12 cellular contexts compared by ENCODE assay signal in the genomic region with DNA sequence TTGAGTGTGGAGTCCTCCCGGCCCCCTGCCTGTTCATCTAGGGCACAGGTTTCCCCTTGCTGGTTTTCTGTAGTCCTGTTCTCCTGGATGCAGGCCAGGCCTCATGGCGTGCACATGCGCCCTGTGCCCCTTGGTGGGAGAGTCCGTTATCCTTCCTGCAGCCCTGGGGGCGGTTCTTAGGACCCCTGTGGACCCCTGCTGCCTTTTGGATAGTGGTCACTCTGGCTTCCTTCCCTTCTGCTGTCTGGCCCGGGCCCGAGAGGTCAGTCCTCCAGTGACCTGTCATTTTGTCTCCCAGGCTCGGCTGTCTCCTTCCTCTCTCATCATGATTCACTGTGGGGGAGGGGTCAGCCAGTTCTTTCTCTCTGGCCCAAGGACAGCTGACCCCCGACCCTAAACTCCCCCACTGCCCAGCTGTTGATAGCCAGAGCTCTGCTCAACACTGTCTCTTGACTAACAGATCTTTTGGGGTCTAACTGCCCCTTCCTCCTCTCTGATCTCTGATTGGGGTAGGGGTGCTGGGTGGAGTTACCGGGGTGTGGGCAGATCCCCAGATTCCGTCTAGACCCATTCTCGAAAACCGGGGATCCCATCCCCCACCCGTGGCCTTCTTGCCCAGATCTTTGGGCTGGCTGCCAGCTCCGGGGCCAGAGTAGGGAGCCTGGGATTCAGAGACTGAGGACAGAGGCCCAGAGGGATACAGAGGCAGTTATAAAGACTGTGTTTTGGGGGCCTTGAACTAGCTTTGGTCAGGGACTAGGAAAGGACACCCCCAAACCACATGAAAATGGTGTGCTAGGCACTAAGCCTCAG. TPM values are rescaled to one million over a fixed set of nuclear protein-coding genes. Genes with fewer than 3 reads are reported as not detected.
DNase-seq lines count a peak whose midpoint lies in the region; ATAC-seq, FAIRE-seq and TF ChIP-seq lines count a peak whose summit lies in the region.
"Had no signal": no experiment of that assay in that cellular context is flagged by ENCODE, and none has a peak within 500 bp of the region (broad histone marks: within the 10 kb centered on the region; RNA-seq: fewer than 3 reads in every experiment).

No MANE protein-coding gene starts in this region.

- no peak overlapping the region for H2AFZ ChIP-seq in HepG2 (ENCODE audit: low read length)

- in situ Hi-C loops in HepG2 (cut with HindIII; ENCODE audit: extremely low pct_ligation_motif_present, low pct_unique_long_range_greater_than_20kb): no loop called here

- H3K27ac Mint-ChIP-seq in T-helper 1 cell treated with Interleukin-12 subunit alpha and Interleukin-12 subunit beta and Interleukin-4 antibody, amounts not matched to agents 30 μg/mL and 1 μg/mL, for 36 hours: peak overlapping the region; percentile 42
- peak overlapping the region; percentile 17 for H3K27ac Mint-ChIP-seq in stimulated activated naive B cell treated with anti-CD40 and anti-IgM and Interleukin-4, amounts not matched to agents 10 μg/mL and 1 μg/mL and 100 μg/mL, for 72 hours

- no peak overlapping the region for H3K9ac ChIP-seq in HepG2 (ENCODE audit: insufficient read depth, low read depth, low read length)

- H3K4me1 ChIP-seq in body of pancreas (peaks cover 50% of the 10 kb centered on the region), HepG2 (ENCODE audit: insufficient read depth, low read length) (peaks cover 20% of the 10 kb centered on the region)

- no peak for FAIRE-seq in HepG2 (lab: Jason Lieb, UNC)

- CTCF ChIA-PET in HepG2 (lab: Yijun Ruan, JAX; ENCODE audit: low intra/inter-chr PET ratio, low total read pairs): no interaction called here

- TF ChIP-seq CTCF in body of pancreas (IDR thresholded peaks at IDR 0.05): no peak
- TF ChIP-seq CTCF in HepG2 (CRISPR knock-in tag; IDR thresholded peaks at IDR 0.05): no peak

- TF ChIP-seq RAD21 in HepG2 (CRISPR knock-in tag; IDR thresholded peaks at IDR 0.05): no peak

- H3K36me3 Mint-ChIP-seq in T-helper 1 cell treated with Interleukin-12 subunit alpha and Interleukin-12 subunit beta and Interleukin-4 antibody, amounts not matched to agents 30 μg/mL and 1 μg/mL, for 36 hours (ENCODE audit: low read depth): peaks cover 84% of the 10 kb centered on the region
- H3K36me3 Mint-ChIP-seq in stimulated activated naive B cell treated with anti-CD40 and anti-IgM and Interleukin-4, amounts not matched to agents 10 μg/mL and 1 μg/mL and 100 μg/mL, for 72 hours: peaks cover 59 to 79% of the 10 kb centered on the region in 2 donors

- no peaks in the 10 kb centered on the region for H3K9me3 ChIP-seq in body of pancreas
- H3K9me3 ChIP-seq in HepG2 (ENCODE audit: low read length): no peaks in the 10 kb centered on the region

- TF ChIP-seq EP300 in HepG2 (IDR thresholded peaks at IDR 0.05; ENCODE audit: low read depth in 2 of 2, low read length in 2 of 2): no peak
- no peak for TF ChIP-seq EP300 in HepG2 (CRISPR knock-in tag; IDR thresholded peaks at IDR 0.05; ENCODE audit: borderline replicate concordance)

- H3K4me2 ChIP-seq in HepG2 (ENCODE audit: low read depth, low read length): peak overlapping the region; percentile 24; the same call in 1 of the 2 replicates

- H4K20me1 ChIP-seq in HepG2 (ENCODE audit: insufficient read depth, low read length): no peaks in the 10 kb centered on the region

- H3K4me3 Mint-ChIP-seq in T-helper 1 cell treated with Interleukin-12 subunit alpha and Interleukin-12 subunit beta and Interleukin-4 antibody, amounts not matched to agents 30 μg/mL and 1 μg/mL, for 36 hours: peak overlapping the region; percentile 63
- H3K4me3 Mint-ChIP-seq in stimulated activated naive B cell treated with anti-CD40 and anti-IgM and Interleukin-4, amounts not matched to agents 10 μg/mL and 1 μg/mL and 100 μg/mL, for 72 hours: no peak overlapping the region

- H3K27me3 Mint-ChIP-seq in T-helper 1 cell treated with Interleukin-12 subunit alpha and Interleukin-12 subunit beta and Interleukin-4 antibody, amounts not matched to agents 30 μg/mL and 1 μg/mL, for 36 hours (ENCODE audit: low read depth): no peaks in the 10 kb centered on the region
- H3K27me3 Mint-ChIP-seq in stimulated activated naive B cell treated with anti-CD40 and anti-IgM and Interleukin-4, amounts not matched to agents 10 μg/mL and 1 μg/mL and 100 μg/mL, for 72 hours: no peaks in the 10 kb centered on the region

- no peaks in the 10 kb centered on the region for H3K79me2 ChIP-seq in HepG2 (ENCODE audit: insufficient read depth, low read length)

- peaks cover 66% of the 10 kb centered on the region for H3K4me1 Mint-ChIP-seq in T-helper 1 cell treated with Interleukin-12 subunit alpha and Interleukin-12 subunit beta and Interleukin-4 antibody, amounts not matched to agents 30 μg/mL and 1 μg/mL, for 36 hours (ENCODE audit: low read depth)
- H3K4me1 Mint-ChIP-seq in stimulated activated naive B cell treated with anti-CD40 and anti-IgM and Interleukin-4, amounts not matched to agents 10 μg/mL and 1 μg/mL and 100 μg/mL, for 72 hours: peaks cover 37 to 52% of the 10 kb centered on the region in 2 donors

- ATAC-seq in body of pancreas (no peak), HepG2 (no peak), HG02642 (IDR thresholded peaks at IDR 0.05; ENCODE audit: poor library complexity, unreplicated experiment) (no peak)
- ATAC-seq in stimulated activated naive B cell treated with anti-CD40 and anti-IgM and Interleukin-4, amounts not matched to agents 10 μg/mL and 1 μg/mL and 100 μg/mL, for 72 hours (replicated peaks): no peak

- DNase-seq in T-helper 1 cell: no peak
- peak in 3 of 4 donors; percentile 45 to 61 (median 53) for DNase-seq in body of pancreas
- DNase-seq in HepG2 (ENCODE audit: low spot score): no peak
- no peak for DNase-seq in stimulated activated naive B cell treated with anti-CD40 and anti-IgM and Interleukin-4, amounts not matched to agents 10 μg/mL and 1 μg/mL and 100 μg/mL, for 72 hours
- no peak for DNase-seq in Ammon's horn (ENCODE audit: low spot score)
- DNase-seq in NCI-H146 treated with DMSO at 0.1 percent for 48 hours (lab: John Stamatoyannopoulos, UW; ENCODE audit: unreplicated experiment): no peak
- DNase-seq: cerebellar nuclear complex, NCI-H187 treated with DMSO at 0.1 percent for 48 hours had no signal

- no TSS peak for BruUV-seq in HepG2 (replicated peaks; lab: Mats Ljungman, UMichigan)

- peak overlapping the region in 2 of 4 donors; percentile 22 to 42 for H3K27ac ChIP-seq in body of pancreas
- H3K27ac ChIP-seq in HepG2 (ENCODE audit: extremely low read length, insufficient read depth, low read length): no peak overlapping the region
- H3K27ac ChIP-seq: RWPE1 had no signal

- intact Hi-C loops in body of pancreas (cut with DNase I) (loop anchor here (5.0 to 10.0 kb wide), 2 partner anchors 286 to 388 kb away; no protein-coding TSS in a partner anchor), HepG2 (cut with micrococcal nuclease; ENCODE audit: unreplicated experiment) (no loop called here)

- TF ChIP-seq POLR2A in body of pancreas (IDR thresholded peaks at IDR 0.05) (no peak), HepG2 (IDR thresholded peaks at IDR 0.05; ENCODE audit: insufficient read depth in 1 of 2, low read depth in 2 of 2, low read length in 2 of 2) (no peak)

- 51 to 55% methylated on average over 13 to 15 of the region's 15 CpGs for WGBS in body of pancreas, 2 donors
- WGBS in HepG2 (ENCODE audit: low lambda C conversion rate): 36% methylated on average over 14 of the region's 15 CpGs

- H3K4me3 ChIP-seq in body of pancreas (no peak overlapping the region), HepG2 (replicated peaks in 1 of 3; ENCODE audit: insufficient read depth in 1 of 3, low read depth in 2 of 3, low read length in 3 of 3) (no peak overlapping the region)

- H3K27me3 ChIP-seq in body of pancreas: no peaks in the 10 kb centered on the region
- H3K27me3 ChIP-seq in HepG2 (ENCODE audit: control insufficient read depth in 1 of 2, insufficient read depth in 2 of 2, low read length in 2 of 2): peaks cover 8 to 53% of the 10 kb centered on the region in 2 experiments; a peak in 4 of 5 replicates

- POLR2A ChIA-PET in HepG2 (lab: Yijun Ruan, JAX): no interaction called here

- H3K9me3 Mint-ChIP-seq in T-helper 1 cell treated with Interleukin-12 subunit alpha and Interleukin-12 subunit beta and Interleukin-4 antibody, amounts not matched to agents 30 μg/mL and 1 μg/mL, for 36 hours: no peaks in the 10 kb centered on the region
- H3K9me3 Mint-ChIP-seq in stimulated activated naive B cell treated with anti-CD40 and anti-IgM and Interleukin-4, amounts not matched to agents 10 μg/mL and 1 μg/mL and 100 μg/mL, for 72 hours: no peaks in the 10 kb centered on the region

- H3K36me3 ChIP-seq in body of pancreas (replicated peaks in 1 of 2; ENCODE audit: insufficient read depth in 1 of 2, low read depth in 2 of 2) (peaks cover 0 to 13% of the 10 kb centered on the region in 2 donors), HepG2 (replicated peaks in 1 of 2; ENCODE audit: control insufficient read depth in 1 of 2, insufficient read depth in 2 of 2, low read length in 2 of 2) (no peaks in the 10 kb centered on the region)

RNA-seq across cellular contexts. Expression of a gene that starts 7.0 kb away (rescaled TPM):
- total RNA-seq in body of pancreas (10 to 100 TPM; 32.2 to 88.7 TPM), HepG2 (2016; rRNA removed; fragmentation: Illumina TruSeq; extraction: Trizol) (1.1 and 1.4 TPM in 2 replicates)
- total RNA-seq in HepG2 (2016; cell fraction: cytosol; rRNA removed; fragmentation: Illumina TruSeq; extraction: Trizol; ENCODE audit: low read depth): 0.09 and 0.20 TPM in 2 replicates
- total RNA-seq in HepG2 (2016; cell fraction: insoluble cytoplasmic fraction; rRNA removed; fragmentation: Illumina TruSeq; extraction: Trizol): 1.1 and 1.3 TPM in 2 replicates
- 0.28 and 0.34 TPM in 2 replicates for total RNA-seq in HepG2 (2016; cell fraction: membrane; rRNA removed; fragmentation: Illumina TruSeq; extraction: Trizol)
- total RNA-seq in HepG2 (2016; cell fraction: nucleus; rRNA removed; fragmentation: Illumina TruSeq; extraction: Trizol): 1.3 and 1.4 TPM in 2 replicates
- polyA plus RNA-seq in HepG2 (2011; rRNA removed): 0.61 and 0.90 TPM in 2 replicates
- polyA plus RNA-seq in HepG2 (2011; cell fraction: cytosol; rRNA removed): 0.34 and 0.68 TPM in 2 replicates
- polyA plus RNA-seq in HepG2 (2011; cell fraction: nucleus; rRNA removed): 1.3 and 1.6 TPM in 2 replicates
- 0.36 and 0.44 TPM in 2 replicates for polyA plus RNA-seq in HepG2 (2012)
- polyA plus RNA-seq in HepG2 (2016; cell fraction: cytosol; fragmentation: Illumina TruSeq; extraction: Trizol; ENCODE audit: low read depth): 0.06 and 0.07 TPM in 2 replicates
- 0.34 and 0.55 TPM in 2 replicates for polyA plus RNA-seq in HepG2 (2016; cell fraction: insoluble cytoplasmic fraction; fragmentation: Illumina TruSeq; extraction: Trizol; ENCODE audit: low read depth)
- 0.05 and 0.07 TPM in 2 replicates for polyA plus RNA-seq in HepG2 (2016; cell fraction: membrane; fragmentation: Illumina TruSeq; extraction: Trizol; ENCODE audit: low read depth)
- polyA plus RNA-seq in HepG2 (2016; cell fraction: nucleus; fragmentation: Illumina TruSeq; extraction: Trizol; ENCODE audit: insufficient read depth, low read depth): 0.85 and 1.2 TPM in 2 replicates
- polyA minus RNA-seq in HepG2 (2011; rRNA and poly(A)+ RNA removed; ENCODE audit: low replicate concordance): 2.3 and 2.5 TPM in 2 replicates
- polyA minus RNA-seq in HepG2 (2011; cell fraction: cytosol; rRNA and poly(A)+ RNA removed): 1.4 and 2.3 TPM in 2 replicates
- polyA minus RNA-seq in HepG2 (2011; cell fraction: nucleus; rRNA and poly(A)+ RNA removed): 1.3 and 2.0 TPM in 2 replicates
- total RNA-seq: A172 had no signal

RNA-seq across cellular contexts. Expression of a gene that starts 40.5 kb away (rescaled TPM):
- total RNA-seq in body of pancreas: 1 to 10 TPM in 1 of 2 donors, under 1 TPM in 1; 0.33 to 1.6 TPM
- total RNA-seq in HepG2 (2016; rRNA removed; fragmentation: Illumina TruSeq; extraction: Trizol): 21.8 and 41.3 TPM in 2 replicates
- total RNA-seq in HepG2 (2016; cell fraction: cytosol; rRNA removed; fragmentation: Illumina TruSeq; extraction: Trizol; ENCODE audit: low read depth): 3.2 and 3.9 TPM in 2 replicates
- total RNA-seq in HepG2 (2016; cell fraction: insoluble cytoplasmic fraction; rRNA removed; fragmentation: Illumina TruSeq; extraction: Trizol): 19.7 and 41.8 TPM in 2 replicates
- 7.2 and 8.4 TPM in 2 replicates for total RNA-seq in HepG2 (2016; cell fraction: membrane; rRNA removed; fragmentation: Illumina TruSeq; extraction: Trizol)
- total RNA-seq in HepG2 (2016; cell fraction: nucleus; rRNA removed; fragmentation: Illumina TruSeq; extraction: Trizol): 8.8 and 9.1 TPM in 2 replicates
- polyA plus RNA-seq in HepG2 (2011; rRNA removed): 2.6 and 3.2 TPM in 2 replicates
- 1.2 and 2.6 TPM in 2 replicates for polyA plus RNA-seq in HepG2 (2011; cell fraction: cytosol; rRNA removed)
- polyA plus RNA-seq in HepG2 (2011; cell fraction: nucleus; rRNA removed): 0.39 and 0.83 TPM in 2 replicates
- polyA plus RNA-seq in HepG2 (2012): 3.9 and 5.6 TPM in 2 replicates
- 3.0 and 3.7 TPM in 2 replicates for polyA plus RNA-seq in HepG2 (2016; cell fraction: cytosol; fragmentation: Illumina TruSeq; extraction: Trizol; ENCODE audit: low read depth)
- polyA plus RNA-seq in HepG2 (2016; cell fraction: insoluble cytoplasmic fraction; fragmentation: Illumina TruSeq; extraction: Trizol; ENCODE audit: low read depth): 43.8 and 46.1 TPM in 2 replicates
- polyA plus RNA-seq in HepG2 (2016; cell fraction: membrane; fragmentation: Illumina TruSeq; extraction: Trizol; ENCODE audit: low read depth): 5.4 and 6.3 TPM in 2 replicates
- polyA plus RNA-seq in HepG2 (2016; cell fraction: nucleus; fragmentation: Illumina TruSeq; extraction: Trizol; ENCODE audit: insufficient read depth, low read depth): 14.8 and 16.6 TPM in 2 replicates
- polyA minus RNA-seq in HepG2 (2011; rRNA and poly(A)+ RNA removed; ENCODE audit: low replicate concordance): 0.30 and 1.3 TPM in 2 replicates
- polyA minus RNA-seq in HepG2 (2011; cell fraction: cytosol; rRNA and poly(A)+ RNA removed): 2.0 and 2.2 TPM in 2 replicates
- polyA minus RNA-seq in HepG2 (2011; cell fraction: nucleus; rRNA and poly(A)+ RNA removed): 1.9 and 2.7 TPM in 2 replicates

Comparison
In these comparisons a context has a peak if more than half of its experiments do, and no peak if none do; other contexts are left out.
1. DNase-seq: peak in body of pancreas (3 of 4); none in T-helper 1 cell (0 of 5), HepG2 (single experiment), stimulated activated naive B cell treated with anti-CD40 and anti-IgM and Interleukin-4, amounts not matched to agents 10 μg/mL and 1 μg/mL and 100 μg/mL, for 72 hours (single experiment), Ammon's horn (single experiment) and NCI-H146 treated with DMSO at 0.1 percent for 48 hours (single experiment).
2. RNA of a gene that starts 7.0 kb away (total RNA-seq): 32.2 to 88.7 TPM in body of pancreas; 0.09 to 1.4 TPM in HepG2; every median in the first group is over 10 times any median in the second.